ENCODE assay signal across 27 cellular contexts in genomic region chr4:76233088-76233487, GRCh38. TPM values are rescaled to one million over a fixed set of nuclear protein-coding genes. Genes with fewer than 3 reads are reported as not detected.
DNase-seq lines count a peak whose midpoint lies in the region; ATAC-seq and TF ChIP-seq lines count a peak whose summit lies in the region.
"Had no signal": no experiment of that assay in that cellular context is flagged by ENCODE, and none has a peak within 500 bp of the region (broad histone marks: within the 10 kb centered on the region; RNA-seq: fewer than 3 reads in every experiment).

No MANE protein-coding gene starts in this region.

- DNase-seq in NOMO-1 (lab: John Stamatoyannopoulos, UW; ENCODE audit: unreplicated experiment in 2 of 2): peak; percentile 4 to 14
- DNase-seq in NOMO-1 treated with dmso at 0.1 percent for 144 hours (lab: John Stamatoyannopoulos, UW; ENCODE audit: unreplicated experiment): no peak
- no peak for DNase-seq in adipocyte (ENCODE audit: low read depth)
- DNase-seq in suprapubic skin (ENCODE audit: low spot score in 2 of 2): no peak
- no peak for DNase-seq in heart left ventricle
- DNase-seq in NCI-H2081 (lab: John Stamatoyannopoulos, UW): no peak
- no peak for DNase-seq in activated naive CD8-positive, alpha-beta T cell treated with anti-CD3 and anti-CD28 coated beads for 36 hours
- DNase-seq: activated CD4-positive, CD25-positive, alpha-beta regulatory T cell treated with anti-CD3 and anti-CD28 coated beads, Interleukin-2, amount 50 U/mL, for 72 hours; activated CD8-positive, alpha-beta T cell treated with anti-CD3 and anti-CD28 coated beads, Interleukin-2, amount 10 ng/mL, durations not matched to agents 7 days and 5 days; activated naive CD4-positive, alpha-beta T cell treated with Interleukin-2 at 50 U/mL for 16 hours; activated T-cell treated with anti-CD3 and anti-CD28 coated beads, Interleukin-2, amount 50 U/mL, for 24 hours; Calu3; central memory CD4-positive, alpha-beta T cell; NCI-H1105; NCI-H2081 treated with DMSO at 0.1 percent for 48 hours; NCI-H446; NK-92 treated with Interleukin-12 subunit alpha and Interleukin-12 subunit beta, amount 100 ng/mL, for 24 hours; RPMI8226; spleen; stimulated activated CD4-positive, alpha-beta T cell treated with anti-CD3 and anti-CD28 coated beads, Interleukin-4, amount 100 ng/mL, for 24 hours; T-helper 9 cell had no signal

- TF ChIP-seq CTCF in suprapubic skin (IDR thresholded peaks at IDR 0.05): no peak
- TF ChIP-seq CTCF in heart left ventricle (IDR thresholded peaks at IDR 0.05): no peak

- no peak overlapping the region for H3K27ac Mint-ChIP-seq in activated naive CD8-positive, alpha-beta T cell treated with anti-CD3 and anti-CD28 coated beads for 36 hours
- H3K27ac Mint-ChIP-seq: activated CD8-positive, alpha-beta T cell treated with anti-CD3 and anti-CD28 coated beads, Interleukin-2, amount 10 ng/mL, durations not matched to agents 7 days and 5 days; activated T-cell treated with anti-CD3 and anti-CD28 coated beads, Interleukin-2, amount 50 U/mL, for 24 hours; stimulated activated naive CD8-positive, alpha-beta T cell treated with anti-CD3 and anti-CD28 coated beads, Interleukin-15, Interleukin-2, amounts not matched to agents 100 ng/mL and 50 ng/mL, for 24 hours had no signal

- H3K27ac ChIP-seq in suprapubic skin: peak overlapping the region; percentile 73
- no peak overlapping the region for H3K27ac ChIP-seq in heart left ventricle
- H3K27ac ChIP-seq: spleen had no signal

- H3K4me1 Mint-ChIP-seq in activated naive CD8-positive, alpha-beta T cell treated with anti-CD3 and anti-CD28 coated beads for 36 hours: no peaks in the 10 kb centered on the region

- intact Hi-C loops in heart left ventricle (cut with DNase I): no loop called here

- peaks cover 3% of the 10 kb centered on the region for H3K36me3 Mint-ChIP-seq in activated naive CD8-positive, alpha-beta T cell treated with anti-CD3 and anti-CD28 coated beads for 36 hours

- H3K27me3 ChIP-seq in adipocyte (replicated peaks; ENCODE audit: control insufficient read depth, insufficient read depth, low read length): no peaks in the 10 kb centered on the region
- H3K27me3 ChIP-seq in iPS-15b (ENCODE audit: control insufficient read depth, insufficient read depth, low read length): no peaks in the 10 kb centered on the region
- no peaks in the 10 kb centered on the region for H3K27me3 ChIP-seq in suprapubic skin
- no peaks in the 10 kb centered on the region for H3K27me3 ChIP-seq in heart left ventricle
- H3K27me3 ChIP-seq: esophagus muscularis mucosa, spleen, upper lobe of left lung had no signal

- WGBS in suprapubic skin: 40% methylated on average over 4 of the region's 4 CpGs
- WGBS in heart left ventricle, 4 donors: 77 to 80% (median 79%) methylated on average over 4 of the region's 4 CpGs

- H3K4me3 ChIP-seq in adipocyte (ENCODE audit: low read length) (no peak overlapping the region), iPS-15b (ENCODE audit: low read depth, low read length) (peak overlapping the region; percentile 66), suprapubic skin (peak overlapping the region; percentile 34), heart left ventricle (no peak overlapping the region)
- H3K4me3 ChIP-seq: esophagus muscularis mucosa, spleen had no signal

- H3K27me3 Mint-ChIP-seq in activated naive CD8-positive, alpha-beta T cell treated with anti-CD3 and anti-CD28 coated beads for 36 hours: peaks cover 4% of the 10 kb centered on the region
- H3K27me3 Mint-ChIP-seq: stimulated activated naive CD8-positive, alpha-beta T cell treated with anti-CD3 and anti-CD28 coated beads, Interleukin-15, Interleukin-2, amounts not matched to agents 100 ng/mL and 50 ng/mL, for 24 hours had no signal

- no peak for TF ChIP-seq EP300 in suprapubic skin (IDR thresholded peaks at IDR 0.05)

- H3K36me3 ChIP-seq in adipocyte (ENCODE audit: control insufficient read depth, insufficient read depth, low read length, severe bottlenecking): no peaks in the 10 kb centered on the region
- no peaks in the 10 kb centered on the region for H3K36me3 ChIP-seq in iPS-15b (ENCODE audit: control insufficient read depth, insufficient read depth, low read length)
- H3K36me3 ChIP-seq in suprapubic skin: no peaks in the 10 kb centered on the region
- H3K36me3 ChIP-seq in heart left ventricle: no peaks in the 10 kb centered on the region
- H3K36me3 ChIP-seq: esophagus muscularis mucosa, spleen, upper lobe of left lung had no signal

- H3K9me3 Mint-ChIP-seq in activated naive CD8-positive, alpha-beta T cell treated with anti-CD3 and anti-CD28 coated beads for 36 hours: peaks cover 19% of the 10 kb centered on the region

- no peaks in the 10 kb centered on the region for H3K9me3 ChIP-seq in adipocyte (ENCODE audit: control insufficient read depth, low read length)
- H3K9me3 ChIP-seq in iPS-15b (ENCODE audit: control insufficient read depth, insufficient read depth, low read length): peaks cover 4% of the 10 kb centered on the region
- no peaks in the 10 kb centered on the region for H3K9me3 ChIP-seq in suprapubic skin
- H3K9me3 ChIP-seq in heart left ventricle: peaks cover 0 to 14% (median 1%) of the 10 kb centered on the region in 12 donors
- H3K9me3 ChIP-seq: esophagus muscularis mucosa had no signal

- no peak for ATAC-seq in heart left ventricle
- ATAC-seq: activated CD8-positive, alpha-beta T cell treated with anti-CD3 and anti-CD28 coated beads, Interleukin-2, amount 10 ng/mL, durations not matched to agents 7 days and 5 days; left lobe of liver had no signal

- H3K4me3 Mint-ChIP-seq in activated naive CD8-positive, alpha-beta T cell treated with anti-CD3 and anti-CD28 coated beads for 36 hours: no peak overlapping the region
- H3K4me3 Mint-ChIP-seq: activated CD8-positive, alpha-beta T cell treated with anti-CD3 and anti-CD28 coated beads, Interleukin-2, amount 10 ng/mL, durations not matched to agents 7 days and 5 days; activated T-cell treated with anti-CD3 and anti-CD28 coated beads, Interleukin-2, amount 50 U/mL, for 24 hours; stimulated activated naive CD8-positive, alpha-beta T cell treated with anti-CD3 and anti-CD28 coated beads, Interleukin-15, Interleukin-2, amounts not matched to agents 100 ng/mL and 50 ng/mL, for 24 hours had no signal

- H3K9ac ChIP-seq in adipocyte (ENCODE audit: low read length) (peak overlapping the region; percentile 11), iPS-15b (ENCODE audit: low read depth, low read length) (no peak overlapping the region)

- TF ChIP-seq POLR2A in suprapubic skin (IDR thresholded peaks at IDR 0.05) (no peak), heart left ventricle (IDR thresholded peaks at IDR 0.05) (no peak)

- H3K4me1 ChIP-seq in adipocyte (ENCODE audit: control insufficient read depth, insufficient read depth, low read length) (peaks cover 23% of the 10 kb centered on the region), iPS-15b (ENCODE audit: control insufficient read depth, insufficient read depth, low read length) (peaks cover 13% of the 10 kb centered on the region), suprapubic skin (peaks cover 48% of the 10 kb centered on the region), heart left ventricle (no peaks in the 10 kb centered on the region)
- H3K4me1 ChIP-seq: spleen had no signal

RNA-seq across cellular contexts. Expression of gene FAM47E, which starts 18.4 kb away (rescaled TPM):
- total RNA-seq in suprapubic skin (1 to 10 TPM in 2 of 4 donors, under 1 TPM in 2; 0.30 to 5.3 (median 0.98) TPM), heart left ventricle (1 to 10 TPM in 8 of 9 donors, under 1 TPM in 1; 0.48 to 4.9 (median 2.5) TPM)
- 1 to 10 TPM in 1 of 2 donors, under 1 TPM in 1; 0.36 to 3.2 TPM for polyA plus RNA-seq in heart left ventricle
- total RNA-seq in activated naive CD8-positive, alpha-beta T cell treated with anti-CD3 and anti-CD28 coated beads for 36 hours: not detected
- total RNA-seq: activated CD8-positive, alpha-beta T cell treated with anti-CD3 and anti-CD28 coated beads, Interleukin-2, amount 10 ng/mL, durations not matched to agents 7 days and 5 days; glomerular endothelial cell had no signal

RNA-seq across cellular contexts. Expression of gene SCARB2, which starts 19.5 kb away (rescaled TPM):
- total RNA-seq in suprapubic skin: 100 to 1,000 TPM in 2 of 4 donors, 10 to 100 TPM in 2; 87.6 to 107 (median 95.8) TPM
- total RNA-seq in heart left ventricle: 100 to 1,000 TPM in 3 of 9 donors, 10 to 100 TPM in 6; 84.9 to 208 (median 96.0) TPM
- polyA plus RNA-seq in heart left ventricle: 100 to 1,000 TPM in 1 of 2 donors, 10 to 100 TPM in 1; 98.1 to 108 TPM
- 1 to 10 TPM; 2.9 to 4.3 TPM for total RNA-seq in activated naive CD8-positive, alpha-beta T cell treated with anti-CD3 and anti-CD28 coated beads for 36 hours

Comparison
In these comparisons a context has a peak if more than half of its experiments do, and no peak if none do; other contexts are left out.
1. DNase-seq: peak in NOMO-1 (2 of 2); none in NOMO-1 treated with dmso at 0.1 percent for 144 hours (single experiment), adipocyte (single experiment), suprapubic skin (0 of 2), heart left ventricle (0 of 5), NCI-H2081 (0 of 2) and activated naive CD8-positive, alpha-beta T cell treated with anti-CD3 and anti-CD28 coated beads for 36 hours (single experiment).
2. H3K4me3 ChIP-seq: peak in iPS-15b (single experiment) and suprapubic skin (single experiment); none in adipocyte (single experiment) and heart left ventricle (0 of 12).
3. RNA of gene SCARB2, which starts 19.5 kb away (total RNA-seq): 87.6 to 107 TPM in suprapubic skin and 84.9 to 208 TPM in heart left ventricle; 2.9 to 4.3 TPM in activated naive CD8-positive, alpha-beta T cell treated with anti-CD3 and anti-CD28 coated beads for 36 hours; every median in the first group is over 10 times any median in the second.